Comparison of ENCODE assay signal across 8 cellular contexts in genomic region chr10:74177140-74177677, GRCh38. TPM values are rescaled to one million over a fixed set of nuclear protein-coding genes. Genes with fewer than 3 reads are reported as not detected.
DNase-seq lines count a peak whose midpoint lies in the region; ATAC-seq and TF ChIP-seq lines count a peak whose summit lies in the region.

No MANE protein-coding gene starts in this region.

- H3K27me3 Mint-ChIP-seq in T-cell (no peaks in the 10 kb centered on the region), MCF 10A (ENCODE audit: insufficient read depth, unreplicated experiment) (no peaks in the 10 kb centered on the region)

- peak overlapping the region; percentile 88 to 94 (median 93) for H3K4me3 Mint-ChIP-seq in T-cell
- peak overlapping the region; percentile 90 for H3K4me3 Mint-ChIP-seq in MCF 10A (ENCODE audit: unreplicated experiment)

- DNase-seq in GM10248 (ENCODE audit: extremely low spot score) (peak; percentile 31), T-cell (peak in 9 of 34 experiments; percentile 2 to 41 (median 9)), MCF 10A (ENCODE audit: unreplicated experiment) (peak; percentile 37), kidney epithelial cell (ENCODE audit: low read depth) (no peak), DMS79 treated with DMSO at 0.1 percent for 48 hours (lab: John Stamatoyannopoulos, UW) (no peak), NCI-H446 (lab: John Stamatoyannopoulos, UW) (no peak)
- DNase-seq in stimulated activated CD4-positive, alpha-beta T cell treated with anti-CD3 and anti-CD28 coated beads, Interleukin-2, amount 100 ng/mL, for 24 hours, result peak; percentile 53 to 63

- POLR2A ChIA-PET in GM10248 (lab: Yijun Ruan, JAX) (interaction anchor here (1.1 to 1.3 kb wide), 2 partner anchors 10 to 12 kb away, joined by 4 to 5 read pairs; no protein-coding TSS in a partner anchor), T-cell (lab: Charles Lee) (interaction anchor here (0.6 to 1.2 kb wide), 6 partner anchors 12 to 937 kb away, joined by 3 to 11 read pairs (median 4); no protein-coding TSS in a partner anchor), MCF 10A (lab: Yijun Ruan, JAX) (interaction anchor here (0.8 to 6.4 kb wide), 18 partner anchors 11 to 935 kb away, joined by 3 to 146 read pairs (median 4); partner anchors contain the start of genes ADK, AP3M1 and SAMD8)

- ATAC-seq in HG03159 (IDR thresholded peaks at IDR 0.05; ENCODE audit: unreplicated experiment) (peak; percentile 25), T-cell (replicated peaks in 1 of 4) (peak in 2 of 4 experiments; percentile 11 to 16)

- CTCF ChIA-PET in GM10248 (lab: Yijun Ruan, JAX), result interaction anchor here (1.5 to 1.9 kb wide), 5 partner anchors 9 to 67 kb away, joined by 3 to 8 read pairs (median 5); no protein-coding TSS in a partner anchor
- CTCF ChIA-PET in T-cell (lab: Charles Lee), result interaction anchor here in 1 of 2 donors (1.0 kb wide), 1 partner anchor 13 kb away, joined by 5 read pairs; no protein-coding TSS in a partner anchor
- CTCF ChIA-PET in MCF 10A (lab: Yijun Ruan, JAX), result interaction anchor here (0.6 to 1.8 kb wide), 3 partner anchors 24 to 46 kb away, joined by 4 to 9 read pairs (median 5); no protein-coding TSS in a partner anchor

- no peaks in the 10 kb centered on the region for H3K36me3 ChIP-seq in kidney epithelial cell (ENCODE audit: control insufficient read depth, insufficient read depth, low read length)

- TSS peak; percentile 54 for BruUV-seq in MCF 10A (replicated peaks; lab: Mats Ljungman, UMichigan)

- H3K36me3 Mint-ChIP-seq in T-cell (peaks cover 3% of the 10 kb centered on the region), MCF 10A (ENCODE audit: insufficient read depth, unreplicated experiment) (peaks cover 20% of the 10 kb centered on the region)

- intact Hi-C loops in MCF 10A (cut with micrococcal nuclease), result loop anchor here (2.0 kb wide), 2 partner anchors 14 to 36 kb away; no protein-coding TSS in a partner anchor

- H3K9me3 Mint-ChIP-seq in T-cell (no peaks in the 10 kb centered on the region), MCF 10A (ENCODE audit: unreplicated experiment) (no peaks in the 10 kb centered on the region)

- no peaks in the 10 kb centered on the region for H3K27me3 ChIP-seq in kidney epithelial cell (ENCODE audit: control insufficient read depth, insufficient read depth, low read length)

- H3K4me1 Mint-ChIP-seq in T-cell (peaks cover 35 to 49% (median 49%) of the 10 kb centered on the region in 3 donors), MCF 10A (ENCODE audit: insufficient read depth, unreplicated experiment) (peaks cover 20% of the 10 kb centered on the region)

- TF ChIP-seq CTCF in GM10248 (IDR thresholded peaks at IDR 0.05; ENCODE audit: control extremely low read depth, extremely low read depth, low read depth, missing control alignments) (no peak), MCF 10A (IDR thresholded peaks at IDR 0.05; ENCODE audit: unreplicated experiment) (no peak), kidney epithelial cell (IDR thresholded peaks at IDR 0.05; ENCODE audit: insufficient read depth, low read length, poor library complexity, severe bottlenecking) (no peak)

- H3K4me3 ChIP-seq in kidney epithelial cell (ENCODE audit: low read depth, low read length), result peak overlapping the region; percentile 56

- peak overlapping the region; percentile 96 to 98 for H3K27ac Mint-ChIP-seq in T-cell
- H3K27ac Mint-ChIP-seq in MCF 10A (ENCODE audit: low read depth, unreplicated experiment), result peak overlapping the region; percentile 96

RNA-seq across cellular contexts. Expression of gene ADK, which starts 26.2 kb away (rescaled TPM):
- 10 to 100 TPM; 20.7 to 32.8 (median 23.6) TPM for total RNA-seq in T-cell
- total RNA-seq in MCF 10A (2022), result 96.6 and 98.6 TPM in 2 replicates
- total RNA-seq in kidney epithelial cell, result 35.5 and 43.6 TPM in 2 replicates

RNA-seq across cellular contexts. Expression of gene AP3M1, which starts 26.6 kb away (rescaled TPM):
- total RNA-seq in T-cell (10 to 100 TPM; 25.8 to 37.1 (median 33.9) TPM), MCF 10A (2022) (31.2 and 35.0 TPM in 2 replicates), kidney epithelial cell (30.5 and 31.0 TPM in 2 replicates)

Comparison
In these comparisons a context has a peak if more than half of its experiments do, and no peak if none do; other contexts are left out.
1. DNase-seq: peak in GM10248 (single experiment), MCF 10A (single experiment) and stimulated activated CD4-positive, alpha-beta T cell treated with anti-CD3 and anti-CD28 coated beads, Interleukin-2, amount 100 ng/mL, for 24 hours (2 of 2); none in kidney epithelial cell (single experiment), DMS79 treated with DMSO at 0.1 percent for 48 hours (single experiment) and NCI-H446 (0 of 2).